In the genomic region with DNA sequence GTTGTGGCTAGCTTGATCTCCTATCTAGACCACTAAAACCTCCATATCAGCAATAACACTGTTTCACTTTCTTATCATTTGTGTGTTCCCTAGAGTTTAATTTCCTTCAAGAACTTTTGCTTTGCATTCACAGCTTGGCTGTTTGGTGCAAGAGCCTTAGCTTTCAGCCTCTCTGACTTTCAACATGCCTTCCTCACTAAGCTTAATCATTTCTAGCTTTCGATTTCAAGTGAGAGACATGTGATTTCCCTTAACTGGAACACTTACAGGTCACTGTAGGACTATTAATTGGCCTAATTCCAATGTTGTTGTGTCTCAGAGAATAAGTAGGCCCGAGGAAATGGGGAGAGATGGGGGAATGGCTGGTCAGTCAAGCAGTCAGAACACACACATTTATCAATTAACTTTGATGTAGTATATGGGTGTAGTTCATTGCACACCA, we compare ENCODE assay signal across 9 cellular contexts. TPM values are rescaled to one million over a fixed set of nuclear protein-coding genes. Genes with fewer than 3 reads are reported as not detected.
DNase-seq lines count a peak whose midpoint lies in the region; ATAC-seq, FAIRE-seq and TF ChIP-seq lines count a peak whose summit lies in the region.
"Had no signal": no experiment of that assay in that cellular context is flagged by ENCODE, and none has a peak within 500 bp of the region (broad histone marks: within the 10 kb centered on the region; RNA-seq: fewer than 3 reads in every experiment).

No MANE protein-coding gene starts in this region.

- no peak overlapping the region for H3K27ac Mint-ChIP-seq in chondrocyte (ENCODE audit: unreplicated experiment)

- TF ChIP-seq POLR2A in GM12891 (IDR thresholded peaks at IDR 0.05; ENCODE audit: low read depth, low read length), result no peak

- H3K27me3 Mint-ChIP-seq in chondrocyte (ENCODE audit: low read depth), result no peaks in the 10 kb centered on the region

- ATAC-seq in GM21447 (IDR thresholded peaks at IDR 0.05; ENCODE audit: unreplicated experiment) (peak; percentile 96), HG03460 (IDR thresholded peaks at IDR 0.05; ENCODE audit: unreplicated experiment) (peak; percentile 91)
- ATAC-seq: gastroesophageal sphincter had no signal

- TF ChIP-seq CTCF in fibroblast of the aortic adventitia (IDR thresholded peaks at IDR 0.05; ENCODE audit: insufficient read depth, low read length) (no peak), chondrocyte (IDR thresholded peaks at IDR 0.05) (no peak)

- peak; percentile 89 for FAIRE-seq in GM12891 (lab: Jason Lieb, UNC)

- peaks cover 7% of the 10 kb centered on the region for H3K4me1 Mint-ChIP-seq in chondrocyte (ENCODE audit: low read depth)

- no peaks in the 10 kb centered on the region for H3K9me3 Mint-ChIP-seq in chondrocyte (ENCODE audit: low read depth)

- H3K36me3 Mint-ChIP-seq in chondrocyte (ENCODE audit: low read depth), result no peaks in the 10 kb centered on the region

- no peak for DNase-seq in GM12891 (ENCODE audit: insufficient read length, low spot score)
- DNase-seq in fibroblast of the aortic adventitia (ENCODE audit: low read depth), result peak; percentile 25
- DNase-seq in chondrocyte (ENCODE audit: low spot score), result no peak
- DNase-seq in activated gamma-delta T cell (lab: John Stamatoyannopoulos, UW), result no peak
- DNase-seq in SW480 (ENCODE audit: low spot score), result no peak
- no peak for DNase-seq in hepatic stellate cell (ENCODE audit: low spot score)

- H3K4me3 ChIP-seq in fibroblast of the aortic adventitia (ENCODE audit: low read depth, low read length), result no peak overlapping the region
- H3K4me3 ChIP-seq: gastroesophageal sphincter had no signal

- no peak overlapping the region for H3K4me3 Mint-ChIP-seq in chondrocyte (ENCODE audit: unreplicated experiment)

TF ChIP-seq in GM12891, 5 proteins besides CTCF, POLR2A, EP300 and RAD21:
- TF ChIP-seq PAX5 (IDR thresholded peaks at IDR 0.05; ENCODE audit: insufficient read depth, low read length, severe bottlenecking) (no peak), TAF1 (IDR thresholded peaks at IDR 0.05; ENCODE audit: low read depth, low read length) (no peak), POU2F2 (IDR thresholded peaks at IDR 0.05; ENCODE audit: low read depth, low read length) (no peak), POLR2AphosphoS5 (IDR thresholded peaks at IDR 0.05; ENCODE audit: low read depth, low read length) (no peak), SPI1 (IDR thresholded peaks at IDR 0.05; ENCODE audit: low read depth, low read length) (no peak)

RNA-seq across cellular contexts. Expression of gene BPGM, which starts 10.6 kb away (rescaled TPM):
- 10.0 TPM for polyA plus RNA-seq in GM12891 (2012; ENCODE audit: low read depth, missing spikeins)
- total RNA-seq in fibroblast of the aortic adventitia (ENCODE audit: low replicate concordance), result 20.0 and 52.4 TPM in 2 replicates
- total RNA-seq in chondrocyte, result 26.1 to 29.6 TPM (median 29.5 TPM) in 3 replicates
